Comparison of ENCODE assay signal across 14 cellular contexts in genomic region chr6:32089082-32089828, GRCh38. TPM values are rescaled to one million over a fixed set of nuclear protein-coding genes. Genes with fewer than 3 reads are reported as not detected.
"Had no signal": no experiment of that assay in that cellular context is flagged by ENCODE, and none has a peak within 500 bp of the region (broad histone marks: within the 10 kb centered on the region; RNA-seq: fewer than 3 reads in every experiment).

No MANE protein-coding gene starts in this region.

- H3K4me3 Mint-ChIP-seq: dendritic cell treated with granulocyte-macrophage colony-stimulating factor and Interleukin-4, amounts not matched to agents 40 ng/mL and 50 ng/mL, for 4 days had no signal

- H3K27ac Mint-ChIP-seq: activated naive CD4-positive, alpha-beta T cell treated with anti-CD3 and anti-CD28 coated beads, Interleukin-2, amount 50 U/mL, for 24 hours; dendritic cell treated with granulocyte-macrophage colony-stimulating factor and Interleukin-4, amounts not matched to agents 40 ng/mL and 50 ng/mL, for 4 days had no signal

- DNase-seq: activated T-cell treated with anti-CD3 and anti-CD28 coated beads, Interleukin-2, amount 50 U/mL, for 1 hour; body of pancreas; hypothalamus; mucosa of descending colon; stimulated activated CD4-positive, alpha-beta T cell treated with anti-CD3 and anti-CD28 coated beads, Interleukin-4, amount 100 ng/mL, for 1 hour; stimulated activated CD8-positive, alpha-beta memory T cell treated with anti-CD3 and anti-CD28 coated beads, Interleukin-4, amount 100 ng/mL, for 48 hours; stimulated activated naive CD8-positive, alpha-beta T cell treated with anti-CD3 and anti-CD28 coated beads, Interleukin-15, Interleukin-2, amounts not matched to agents 100 U/mL and 50 U/mL, for 24 hours; T-helper 2 cell had no signal

- H3K36me3 Mint-ChIP-seq: activated naive CD4-positive, alpha-beta T cell treated with anti-CD3 and anti-CD28 coated beads, Interleukin-2, amount 50 U/mL, for 24 hours had no signal

- H3K27me3 ChIP-seq: body of pancreas had no signal

- H3K4me3 ChIP-seq: body of pancreas, mucosa of descending colon had no signal

- H3K9me3 Mint-ChIP-seq: activated naive CD4-positive, alpha-beta T cell treated with anti-CD3 and anti-CD28 coated beads, Interleukin-2, amount 50 U/mL, for 24 hours; dendritic cell treated with granulocyte-macrophage colony-stimulating factor and Interleukin-4, amounts not matched to agents 40 ng/mL and 50 ng/mL, for 4 days; naive thymus-derived CD8-positive, alpha-beta T cell had no signal

- ATAC-seq: body of pancreas; mucosa of descending colon; naive thymus-derived CD8-positive, alpha-beta T cell; stimulated activated naive CD8-positive, alpha-beta T cell treated with anti-CD3 and anti-CD28 coated beads, Interleukin-15, Interleukin-2, amounts not matched to agents 100 U/mL and 50 U/mL, for 24 hours had no signal

- H3K27ac ChIP-seq: body of pancreas had no signal

- H3K9me3 ChIP-seq: body of pancreas, mucosa of descending colon had no signal

RNA-seq across cellular contexts. Expression of gene CYP21A2, which starts 51.0 kb away (rescaled TPM):
- total RNA-seq: epithelial cell of proximal tubule, glomerular endothelial cell, lung microvascular endothelial cell had no signal
- polyA plus RNA-seq: naive thymus-derived CD8-positive, alpha-beta T cell had no signal
